In the genomic region with DNA sequence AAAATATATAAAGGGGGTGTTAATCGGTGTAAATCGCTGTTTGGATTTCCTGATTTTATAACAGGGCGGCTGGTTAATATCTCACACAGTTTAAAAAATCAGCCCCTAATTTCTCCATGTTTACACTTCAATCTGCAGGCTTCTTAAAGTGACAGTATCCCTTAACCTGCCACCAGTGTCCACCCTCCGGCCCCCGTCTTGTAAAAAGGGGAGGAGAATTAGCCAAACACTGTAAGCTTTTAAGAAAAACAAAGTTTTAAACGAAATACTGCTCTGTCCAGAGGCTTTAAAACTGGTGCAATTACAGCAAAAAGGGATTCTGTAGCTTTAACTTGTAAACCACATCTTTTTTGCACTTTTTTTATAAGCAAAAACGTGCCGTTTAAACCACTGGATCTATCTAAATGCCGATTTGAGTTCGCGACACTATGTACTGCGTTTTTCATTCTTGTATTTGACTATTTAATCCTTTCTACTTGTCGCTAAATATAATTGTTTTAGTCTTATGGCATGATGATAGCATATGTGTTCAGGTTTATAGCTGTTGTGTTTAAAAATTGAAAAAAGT, we compare ENCODE assay signal across 8 cellular contexts. TPM values are rescaled to one million over a fixed set of nuclear protein-coding genes. Genes with fewer than 3 reads are reported as not detected.
DNase-seq lines count a peak whose midpoint lies in the region; ATAC-seq and TF ChIP-seq lines count a peak whose summit lies in the region.

No MANE protein-coding gene starts in this region.

- peak overlapping the region; percentile 88 for H3K4me3 ChIP-seq in ectodermal cell (ENCODE audit: insufficient read depth, low read depth, low read length)

- DNase-seq in CD14-positive monocyte (ENCODE audit: low spot score) (no peak), M059J (ENCODE audit: low read depth) (peak; percentile 31)
- peak in 1 of 10 donors; percentile 10 for DNase-seq in naive thymus-derived CD8-positive, alpha-beta T cell
- DNase-seq in stimulated activated CD4-positive, alpha-beta T cell treated with anti-CD3 and anti-CD28 coated beads, Interleukin-2, amount 100 ng/mL, for 48 hours = no peak
- DNase-seq in stimulated activated CD4-positive, alpha-beta T cell treated with anti-CD3 and anti-CD28 coated beads, Interleukin-4, amount 100 ng/mL, for 24 hours = no peak

- H3K36me3 ChIP-seq in ectodermal cell (ENCODE audit: control insufficient read depth, insufficient read depth, low read length) = peaks cover 4% of the 10 kb centered on the region

- WGBS in ectodermal cell, 2 experiments = 7 to 13% methylated on average over 10 to 13 of the region's 13 CpGs

- peaks cover 5 to 15% of the 10 kb centered on the region in 2 donors for H3K36me3 Mint-ChIP-seq in CD14-positive monocyte
- H3K36me3 Mint-ChIP-seq in naive thymus-derived CD8-positive, alpha-beta T cell = peaks cover 0 to 3% (median 0%) of the 10 kb centered on the region in 3 donors

- no peak for TF ChIP-seq CTCF in CD14-positive monocyte (IDR thresholded peaks at IDR 0.05)

- no peaks in the 10 kb centered on the region for H3K9me3 ChIP-seq in ectodermal cell (ENCODE audit: control insufficient read depth, low read length)

- POLR2A ChIA-PET in naive thymus-derived CD8-positive, alpha-beta T cell (lab: Charles Lee) = interaction anchor here (1.0 kb wide), 1 partner anchor 9 kb away, joined by 11 read pairs; no protein-coding TSS in a partner anchor

- peak overlapping the region in 2 of 7 donors; percentile 21 to 41 for H3K27ac Mint-ChIP-seq in CD14-positive monocyte
- peak overlapping the region in 1 of 10 donors; percentile 85 for H3K27ac Mint-ChIP-seq in naive thymus-derived CD8-positive, alpha-beta T cell

- peaks cover 1 to 2% (median 2%) of the 10 kb centered on the region in 3 donors for H3K27me3 Mint-ChIP-seq in CD14-positive monocyte (ENCODE audit: low read depth in 3 of 3)
- H3K27me3 Mint-ChIP-seq in naive thymus-derived CD8-positive, alpha-beta T cell = peaks cover 13 to 35% (median 22%) of the 10 kb centered on the region in 5 donors

- peak overlapping the region; percentile 99 for H3K4me3 Mint-ChIP-seq in CD14-positive monocyte
- H3K4me3 Mint-ChIP-seq in naive thymus-derived CD8-positive, alpha-beta T cell = peak overlapping the region in 9 of 10 donors; percentile 24 to 92 (median 67)

- no peak for ATAC-seq in naive thymus-derived CD8-positive, alpha-beta T cell
- no peak for ATAC-seq in HG02938 (IDR thresholded peaks at IDR 0.05; ENCODE audit: unreplicated experiment)
- ATAC-seq in HG03378 (IDR thresholded peaks at IDR 0.05; ENCODE audit: unreplicated experiment) = no peak

- intact Hi-C loops in CD14-positive monocyte (cut with micrococcal nuclease) = loop anchor here (10.0 kb wide), 3 partner anchors 257 to 1393 kb away; no protein-coding TSS in a partner anchor

- peaks cover 0 to 4% (median 2%) of the 10 kb centered on the region in 7 donors for H3K9me3 Mint-ChIP-seq in CD14-positive monocyte
- peaks cover 0 to 2% (median 0%) of the 10 kb centered on the region in 9 donors for H3K9me3 Mint-ChIP-seq in naive thymus-derived CD8-positive, alpha-beta T cell

- H3K27ac ChIP-seq in ectodermal cell (ENCODE audit: insufficient read depth, low read depth, low read length, poor library complexity, severe bottlenecking) = no peak overlapping the region

- peaks cover 21% of the 10 kb centered on the region for H3K4me1 Mint-ChIP-seq in CD14-positive monocyte
- H3K4me1 Mint-ChIP-seq in naive thymus-derived CD8-positive, alpha-beta T cell = peaks cover 12 to 36% (median 26%) of the 10 kb centered on the region in 4 donors

- peaks cover 8% of the 10 kb centered on the region for H3K4me1 ChIP-seq in ectodermal cell (ENCODE audit: control insufficient read depth, insufficient read depth, low read length)

- no peaks in the 10 kb centered on the region for H3K27me3 ChIP-seq in ectodermal cell (ENCODE audit: control insufficient read depth, insufficient read depth, low read length, poor library complexity, severe bottlenecking)

RNA-seq across cellular contexts. Expression of a gene that starts 4.2 kb away (rescaled TPM):
- 1 to 10 TPM; 2.2 to 2.5 TPM for polyA plus RNA-seq in CD14-positive monocyte
- total RNA-seq in M059J (2014; rRNA removed; shearing (Covaris generic)) = 19.3 and 26.3 TPM in 2 replicates
- polyA plus RNA-seq in ectodermal cell (2013, experiment 1 of 4) = 84.2 TPM
- 95.1 TPM for polyA plus RNA-seq in ectodermal cell (2013, experiment 2 of 4)
- polyA plus RNA-seq in ectodermal cell (2013, experiment 3 of 4) = 66.7 TPM
- polyA plus RNA-seq in ectodermal cell (2013, experiment 4 of 4) = 77.3 TPM
- 1 to 10 TPM; 1.7 to 2.0 TPM for total RNA-seq in naive thymus-derived CD8-positive, alpha-beta T cell
- 1 to 10 TPM; 1.0 to 1.4 (median 1.3) TPM for polyA plus RNA-seq in naive thymus-derived CD8-positive, alpha-beta T cell
